18 cellular contexts compared by ENCODE assay signal in the genomic region with DNA sequence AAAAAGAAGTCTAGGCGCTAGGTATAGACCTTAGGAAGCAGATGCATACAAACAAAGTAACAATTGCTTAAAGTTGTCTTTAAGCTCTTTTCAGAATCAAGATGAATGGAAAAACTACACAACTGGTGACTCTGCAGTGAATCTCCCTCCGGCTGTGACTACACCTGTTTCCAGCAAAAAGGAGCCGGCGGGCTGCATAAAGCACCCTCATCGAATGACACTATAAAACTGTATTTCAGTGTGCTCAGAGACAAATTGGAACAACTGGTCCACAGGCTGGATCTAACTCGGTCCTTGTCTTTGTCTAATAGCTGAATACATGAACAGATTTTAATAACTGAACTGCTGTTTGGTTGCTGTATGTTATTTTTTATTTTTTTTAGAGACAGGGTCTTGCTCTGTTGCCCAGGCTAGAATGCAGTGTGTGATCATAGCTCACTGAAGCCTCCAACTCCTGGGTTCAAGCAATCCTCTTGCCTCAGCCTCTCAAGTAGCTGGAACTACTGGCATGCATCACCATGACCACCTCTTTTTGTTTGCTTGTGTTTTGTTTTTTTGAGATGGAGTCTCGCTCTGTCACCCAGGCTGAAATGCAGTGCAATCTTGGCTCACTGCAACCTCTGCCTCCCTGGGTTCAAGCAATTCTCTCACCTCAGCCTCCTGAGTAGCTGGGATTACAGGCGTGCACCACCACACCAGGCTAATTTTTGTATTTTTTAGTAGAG.
DNase-seq lines count a peak whose midpoint lies in the region; ATAC-seq and TF ChIP-seq lines count a peak whose summit lies in the region.
"Had no signal": no experiment of that assay in that cellular context is flagged by ENCODE, and none has a peak within 500 bp of the region (broad histone marks: within the 10 kb centered on the region; RNA-seq: fewer than 3 reads in every experiment).

No MANE protein-coding gene starts in this region.

- ATAC-seq in right lobe of liver: no peak

- H3K9me3 Mint-ChIP-seq in osteocyte (ENCODE audit: unreplicated experiment): no peaks in the 10 kb centered on the region
- H3K9me3 Mint-ChIP-seq: HFFc6 had no signal

- peak; percentile 10 for DNase-seq in NCI-H345 (lab: John Stamatoyannopoulos, UW)
- DNase-seq in ascending aorta (ENCODE audit: low spot score in 2 of 2): no peak
- peak; percentile 27 for DNase-seq in osteocyte (ENCODE audit: extremely low spot score, unreplicated experiment)
- DNase-seq in thyroid gland: no peak
- no peak for DNase-seq in right lobe of liver
- DNase-seq in NCI-H510A treated with DMSO at 0.1 percent for 48 hours (lab: John Stamatoyannopoulos, UW): no peak
- no peak for DNase-seq in midbrain (lab: John Stamatoyannopoulos, UW)
- DNase-seq: ACHN, COR-L47, DMS53, HFFc6, KBM-7, NCI-H1417 treated with DMSO at 0.1 percent for 48 hours, NCI-H1930, NCI-H226, NCI-H774 had no signal

- TF ChIP-seq POLR2A in thyroid gland (IDR thresholded peaks at IDR 0.05) (no peak), right lobe of liver (IDR thresholded peaks at IDR 0.05) (no peak)

- no peaks in the 10 kb centered on the region for H3K27me3 ChIP-seq in ascending aorta
- H3K27me3 ChIP-seq in thyroid gland: no peaks in the 10 kb centered on the region
- no peaks in the 10 kb centered on the region for H3K27me3 ChIP-seq in right lobe of liver
- H3K27me3 ChIP-seq: SJSA1 had no signal

- 92 to 96% methylated on average over 8 of the region's 8 CpGs for WGBS in thyroid gland, 2 donors
- 84% methylated on average over 8 of the region's 8 CpGs for WGBS in right lobe of liver (ENCODE audit: insufficient coverage, low coverage, low lambda C conversion rate, missing lambda C conversion rate)

- no peak overlapping the region for H3K4me3 Mint-ChIP-seq in osteocyte (ENCODE audit: unreplicated experiment)
- H3K4me3 Mint-ChIP-seq: HFFc6 had no signal

- H3K4me1 ChIP-seq in ascending aorta (peaks cover 4 to 37% of the 10 kb centered on the region in 2 donors), thyroid gland (peaks cover 28 to 61% of the 10 kb centered on the region in 2 donors), right lobe of liver (peaks cover 0 to 13% (median 6%) of the 10 kb centered on the region in 4 donors)

- H3K36me3 ChIP-seq in ascending aorta: no peaks in the 10 kb centered on the region
- H3K36me3 ChIP-seq in thyroid gland: no peaks in the 10 kb centered on the region
- H3K36me3 ChIP-seq in right lobe of liver: no peaks in the 10 kb centered on the region
- H3K36me3 ChIP-seq: SJSA1 had no signal

- peak overlapping the region; percentile 50 for H3K27ac ChIP-seq in ascending aorta
- peak overlapping the region in 2 of 3 donors; percentile 58 to 69 for H3K27ac ChIP-seq in thyroid gland
- no peak overlapping the region for H3K27ac ChIP-seq in right lobe of liver
- H3K27ac ChIP-seq: PC-9, SJSA1 had no signal

- TF ChIP-seq CTCF in ascending aorta (IDR thresholded peaks at IDR 0.05) (no peak), osteocyte (IDR thresholded peaks at IDR 0.05) (no peak), thyroid gland (IDR thresholded peaks at IDR 0.05) (no peak), right lobe of liver (IDR thresholded peaks at IDR 0.05) (no peak)

- H3K4me1 Mint-ChIP-seq in osteocyte (ENCODE audit: unreplicated experiment): peaks cover 31% of the 10 kb centered on the region

- no peaks in the 10 kb centered on the region for H3K9me3 ChIP-seq in ascending aorta
- H3K9me3 ChIP-seq in thyroid gland: no peaks in the 10 kb centered on the region
- H3K9me3 ChIP-seq in right lobe of liver: no peaks in the 10 kb centered on the region
- H3K9me3 ChIP-seq: SJSA1 had no signal

- H3K4me3 ChIP-seq in ascending aorta (no peak overlapping the region), thyroid gland (replicated peaks in 1 of 3) (no peak overlapping the region), right lobe of liver (no peak overlapping the region)
- H3K4me3 ChIP-seq: PC-9, SJSA1 had no signal

- no peak overlapping the region for H3K27ac Mint-ChIP-seq in osteocyte (ENCODE audit: unreplicated experiment)
- H3K27ac Mint-ChIP-seq: HFFc6 had no signal

- no peaks in the 10 kb centered on the region for H3K27me3 Mint-ChIP-seq in osteocyte (ENCODE audit: unreplicated experiment)

- peaks cover 9% of the 10 kb centered on the region for H3K36me3 Mint-ChIP-seq in osteocyte (ENCODE audit: unreplicated experiment)

- intact Hi-C loops in ascending aorta (cut with DNase I) (no loop called here), thyroid gland (cut with DNase I) (no loop called here), right lobe of liver (cut with DNase I) (no loop called here)

Comparison
In these comparisons a context has a peak if more than half of its experiments do, and no peak if none do; other contexts are left out.
1. DNase-seq: peak in NCI-H345 (single experiment) and osteocyte (single experiment); none in ascending aorta (0 of 2), thyroid gland (0 of 2), right lobe of liver (0 of 3), NCI-H510A treated with DMSO at 0.1 percent for 48 hours (single experiment) and midbrain (single experiment).
2. H3K27ac ChIP-seq: peak in ascending aorta (2 of 2) and thyroid gland (2 of 3); none in right lobe of liver (0 of 3).